8 cellular contexts compared by ENCODE assay signal in the genomic region with DNA sequence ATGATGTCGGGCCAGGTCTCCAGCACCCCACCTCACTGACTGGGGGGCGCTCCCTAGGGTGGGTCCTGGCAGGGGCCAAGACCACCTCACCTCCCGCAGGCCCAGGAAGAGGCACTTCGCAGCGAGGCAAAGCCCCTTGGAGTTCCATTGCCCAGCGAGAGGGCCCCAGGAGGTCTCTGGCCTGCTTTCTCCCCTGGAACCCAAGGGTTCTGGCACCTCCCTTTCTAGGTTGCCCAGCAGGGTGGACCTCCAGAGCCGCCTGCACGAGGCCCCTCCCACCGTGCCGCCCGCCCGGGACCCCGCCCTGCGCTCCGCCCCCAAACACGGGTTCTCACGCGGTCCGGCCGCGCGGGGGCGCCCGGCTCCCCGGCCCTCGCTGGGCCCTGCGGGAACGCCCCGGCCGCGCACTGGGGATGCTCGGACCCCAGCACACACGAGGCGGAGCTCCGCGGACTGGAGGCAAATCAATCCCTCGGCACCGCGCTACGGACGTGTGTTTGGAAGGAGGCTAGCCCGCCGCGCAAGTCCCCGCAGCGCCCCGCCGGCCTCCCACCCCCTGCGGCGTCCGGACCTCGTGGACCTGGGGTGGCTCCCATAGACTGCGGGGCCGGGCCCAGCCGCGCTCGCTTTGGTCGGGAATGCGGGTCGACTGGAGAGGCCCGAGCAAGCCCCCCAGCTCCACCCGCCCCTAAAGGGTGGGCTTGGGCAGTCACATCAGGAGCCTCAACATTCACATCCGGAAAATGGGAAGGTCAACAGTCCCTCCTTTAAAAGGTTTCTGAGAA.
DNase-seq lines count a peak whose midpoint lies in the region; ATAC-seq and TF ChIP-seq lines count a peak whose summit lies in the region.

No MANE protein-coding gene starts in this region.

- no peak overlapping the region for H3K9ac ChIP-seq in HUES6 (ENCODE audit: low read length)

- H3K36me3 ChIP-seq in CD8-positive, alpha-beta T cell (ENCODE audit: insufficient read depth, low read length) = no peaks in the 10 kb centered on the region
- no peaks in the 10 kb centered on the region for H3K36me3 ChIP-seq in HUES6 (ENCODE audit: control insufficient read depth, insufficient read depth, low read length)

- no peaks in the 10 kb centered on the region for H3K9me3 ChIP-seq in CD8-positive, alpha-beta T cell (ENCODE audit: low read length)
- no peaks in the 10 kb centered on the region for H3K9me3 ChIP-seq in HUES6 (ENCODE audit: control insufficient read depth, insufficient read depth, low read depth, low read length)

- H3K4me3 Mint-ChIP-seq in CD8-positive, alpha-beta T cell = peak overlapping the region; percentile 8
- no peak overlapping the region for H3K4me3 Mint-ChIP-seq in chondrocyte (ENCODE audit: unreplicated experiment)

- intact Hi-C loops in CD8-positive, alpha-beta T cell (cut with DNase I, micrococcal nuclease) = loop anchor here in 1 of 2 experiments (1.0 kb wide), 1 partner anchor 44 kb away; no protein-coding TSS in a partner anchor
- intact Hi-C loops in left colon (cut with DNase I, micrococcal nuclease) = no loop called here

- no peak overlapping the region for H3K27ac ChIP-seq in CD8-positive, alpha-beta T cell (ENCODE audit: low read depth, low read length)
- H3K27ac ChIP-seq in HUES6 (ENCODE audit: low read depth, low read length) = no peak overlapping the region

- H3K4me1 ChIP-seq in CD8-positive, alpha-beta T cell (ENCODE audit: insufficient read depth, low read length) = peaks cover 17% of the 10 kb centered on the region
- H3K4me1 ChIP-seq in HUES6 (ENCODE audit: control insufficient read depth, insufficient read depth, low read length) = peaks cover 29% of the 10 kb centered on the region

- peaks cover 15% of the 10 kb centered on the region for H3K27me3 ChIP-seq in CD8-positive, alpha-beta T cell (ENCODE audit: insufficient read depth, low read length)
- H3K27me3 ChIP-seq in HUES6 (ENCODE audit: control insufficient read depth, insufficient read depth, low read length) = peaks cover 41% of the 10 kb centered on the region

- H3K9me3 Mint-ChIP-seq in CD8-positive, alpha-beta T cell = no peaks in the 10 kb centered on the region
- no peaks in the 10 kb centered on the region for H3K9me3 Mint-ChIP-seq in chondrocyte (ENCODE audit: low read depth)

- peak; percentile 89 for ATAC-seq in CD8-positive, alpha-beta T cell
- peak; percentile 83 for ATAC-seq in left colon
- no peak for ATAC-seq in GM21381 (IDR thresholded peaks at IDR 0.05; ENCODE audit: unreplicated experiment)

- no peak overlapping the region for H3K4me3 ChIP-seq in CD8-positive, alpha-beta T cell (ENCODE audit: low read depth, low read length)
- peak overlapping the region; percentile 43 for H3K4me3 ChIP-seq in HUES6 (ENCODE audit: low read depth, low read length)

- peaks cover 56% of the 10 kb centered on the region for H3K27me3 Mint-ChIP-seq in CD8-positive, alpha-beta T cell (ENCODE audit: low read depth)
- H3K27me3 Mint-ChIP-seq in chondrocyte (ENCODE audit: low read depth) = peaks cover 4% of the 10 kb centered on the region

- POLR2A ChIA-PET in CD8-positive, alpha-beta T cell (lab: Charles Lee) = interaction anchor here (1.0 kb wide), 1 partner anchor 44 kb away, joined by 3 read pairs; no protein-coding TSS in a partner anchor

- peak; percentile 34 for TF ChIP-seq CTCF in CD8-positive, alpha-beta T cell (IDR thresholded peaks at IDR 0.05)
- TF ChIP-seq CTCF in chondrocyte (IDR thresholded peaks at IDR 0.05) = peak; percentile 85

- CTCF ChIA-PET in CD8-positive, alpha-beta T cell (lab: Charles Lee) = interaction anchor here (0.6 to 17.0 kb wide), 12 partner anchors 8 to 42 kb away, joined by 3 to 150 read pairs (median 3); no protein-coding TSS in a partner anchor

- DNase-seq in CD8-positive, alpha-beta T cell = peak; percentile 29 to 74 (median 53)
- DNase-seq in UCSD-AML1 (lab: John Stamatoyannopoulos, UW; ENCODE audit: unreplicated experiment) (peak; percentile 69), chondrocyte (ENCODE audit: low spot score) (peak; percentile 83), left colon (peak; percentile 35 to 64), H4 (ENCODE audit: low spot score) (no peak)
- peak in 2 of 3 experiments; percentile 31 to 61 for DNase-seq in stimulated activated CD4-positive, alpha-beta T cell treated with anti-CD3 and anti-CD28 coated beads, TNF-alpha, amount 100 ng/mL, for 24 hours (ENCODE audit: low read depth in 3 of 3)

- H3K27ac Mint-ChIP-seq in CD8-positive, alpha-beta T cell = no peak overlapping the region
- H3K27ac Mint-ChIP-seq in chondrocyte (ENCODE audit: unreplicated experiment) = no peak overlapping the region

- peaks cover 28% of the 10 kb centered on the region for H3K4me1 Mint-ChIP-seq in CD8-positive, alpha-beta T cell (ENCODE audit: low read depth)
- peaks cover 32% of the 10 kb centered on the region for H3K4me1 Mint-ChIP-seq in chondrocyte (ENCODE audit: low read depth)

- no peaks in the 10 kb centered on the region for H3K36me3 Mint-ChIP-seq in CD8-positive, alpha-beta T cell
- H3K36me3 Mint-ChIP-seq in chondrocyte (ENCODE audit: low read depth) = no peaks in the 10 kb centered on the region
